Comparison of ENCODE assay signal across 1 cellular context in genomic region chr16:17238285-17239028, GRCh38.
TF ChIP-seq lines count a peak whose summit lies in the region.

No MANE protein-coding gene starts in this region.

TF ChIP-seq in K562, 482 proteins besides CTCF, POLR2A, EP300 and RAD21 (continued from another document):
- TF ChIP-seq, protein P1, sequence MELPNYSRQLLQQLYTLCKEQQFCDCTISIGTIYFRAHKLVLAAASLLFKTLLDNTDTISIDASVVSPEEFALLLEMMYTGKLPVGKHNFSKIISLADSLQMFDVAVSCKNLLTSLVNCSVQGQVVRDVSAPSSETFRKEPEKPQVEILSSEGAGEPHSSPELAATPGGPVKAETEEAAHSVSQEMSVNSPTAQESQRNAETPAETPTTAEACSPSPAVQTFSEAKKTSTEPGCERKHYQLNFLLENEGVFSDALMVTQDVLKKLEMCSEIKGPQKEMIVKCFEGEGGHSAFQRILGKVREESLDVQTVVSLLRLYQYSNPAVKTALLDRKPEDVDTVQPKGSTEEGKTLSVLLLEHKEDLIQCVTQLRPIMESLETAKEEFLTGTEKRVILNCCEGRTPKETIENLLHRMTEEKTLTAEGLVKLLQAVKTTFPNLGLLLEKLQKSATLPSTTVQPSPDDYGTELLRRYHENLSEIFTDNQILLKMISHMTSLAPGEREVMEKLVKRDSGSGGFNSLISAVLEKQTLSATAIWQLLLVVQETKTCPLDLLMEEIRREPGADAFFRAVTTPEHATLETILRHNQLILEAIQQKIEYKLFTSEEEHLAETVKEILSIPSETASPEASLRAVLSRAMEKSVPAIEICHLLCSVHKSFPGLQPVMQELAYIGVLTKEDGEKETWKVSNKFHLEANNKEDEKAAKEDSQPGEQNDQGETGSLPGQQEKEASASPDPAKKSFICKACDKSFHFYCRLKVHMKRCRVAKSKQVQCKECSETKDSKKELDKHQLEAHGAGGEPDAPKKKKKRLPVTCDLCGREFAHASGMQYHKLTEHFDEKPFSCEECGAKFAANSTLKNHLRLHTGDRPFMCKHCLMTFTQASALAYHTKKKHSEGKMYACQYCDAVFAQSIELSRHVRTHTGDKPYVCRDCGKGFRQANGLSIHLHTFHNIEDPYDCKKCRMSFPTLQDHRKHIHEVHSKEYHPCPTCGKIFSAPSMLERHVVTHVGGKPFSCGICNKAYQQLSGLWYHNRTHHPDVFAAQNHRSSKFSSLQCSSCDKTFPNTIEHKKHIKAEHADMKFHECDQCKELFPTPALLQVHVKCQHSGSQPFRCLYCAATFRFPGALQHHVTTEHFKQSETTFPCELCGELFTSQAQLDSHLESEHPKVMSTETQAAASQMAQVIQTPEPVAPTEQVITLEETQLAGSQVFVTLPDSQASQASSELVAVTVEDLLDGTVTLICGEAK (IDR thresholded peaks at IDR 0.05) = 0 out of 2 replicates have a peak, but pooled peaks have one; percentile 47
- TF ChIP-seq, protein P1 (CRISPR knock-in tag; IDR thresholded peaks at IDR 0.05) = no peak
- no peak for TF ChIP-seq C11orf30 (IDR thresholded peaks at IDR 0.05; ENCODE audit: low read depth)
